Comparison of ENCODE assay signal across 12 cellular contexts in the genomic region with DNA sequence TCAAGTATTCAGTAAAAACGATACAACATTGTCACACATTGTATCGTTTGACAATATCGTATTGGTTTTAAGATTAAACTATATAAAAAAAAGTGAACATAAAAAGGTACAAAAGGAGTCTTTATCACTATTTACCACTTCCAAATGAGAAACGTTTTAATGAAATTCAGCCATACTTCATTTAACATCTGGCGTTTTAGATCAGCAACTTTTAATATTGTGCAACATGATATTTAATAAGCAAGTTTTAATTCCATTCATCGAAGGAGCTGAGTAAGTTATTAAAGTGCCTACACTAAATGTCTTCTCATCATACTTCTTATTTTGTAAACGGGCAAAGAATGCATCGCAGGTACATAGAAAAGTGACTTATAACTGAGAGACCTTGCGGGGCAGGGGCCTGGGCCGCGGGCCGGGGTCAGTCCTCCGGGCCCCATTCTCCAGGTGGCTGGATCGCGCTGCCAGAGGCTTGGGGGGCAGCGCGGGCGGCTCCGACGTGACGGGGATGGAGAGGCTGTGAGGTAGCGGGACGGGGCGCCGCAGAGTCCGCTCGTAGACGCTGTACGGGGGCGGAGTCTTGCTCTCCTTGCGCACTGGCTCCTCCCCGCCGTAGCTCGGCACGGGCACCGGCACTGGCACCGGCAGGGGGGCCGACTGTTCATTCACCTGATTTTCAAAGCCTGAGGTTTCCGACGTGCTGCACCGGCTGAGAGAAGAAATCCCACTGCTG.
A peak's percentile ranks its signal among the peaks of the same experiment; 100 is the strongest.
DNase-seq lines count a peak whose midpoint lies in the region; ATAC-seq and TF ChIP-seq lines count a peak whose summit lies in the region.
"Had no signal": no experiment of that assay in that cellular context is flagged by ENCODE, and none has a peak within 500 bp of the region (broad histone marks: within the 10 kb centered on the region; RNA-seq: fewer than 3 reads in every experiment).

No MANE protein-coding gene starts in this region.

- H3K9ac ChIP-seq in ES-I3 (ENCODE audit: low read depth, low read length) = peak overlapping the region; percentile 49; the same call in 1 of the 2 replicates
- H3K9ac ChIP-seq: BLaER1 had no signal

- no peak overlapping the region for H3K27ac ChIP-seq in brain microvascular endothelial cell
- H3K27ac ChIP-seq: BLaER1 had no signal

- no peak for ATAC-seq in HG02763 (IDR thresholded peaks at IDR 0.05; ENCODE audit: unreplicated experiment)

- H3K9me3 ChIP-seq in ES-I3 (ENCODE audit: control insufficient read depth, insufficient read depth, low read length) = no peaks in the 10 kb centered on the region
- H3K9me3 ChIP-seq: BLaER1 had no signal

- in situ Hi-C loops in brain microvascular endothelial cell (cut with HindIII; ENCODE audit: low pct_ligation_motif_present, low sequenced_read_pairs) = no loop called here

- peak; percentile 31 for DNase-seq in H7
- no peak for DNase-seq in brain microvascular endothelial cell
- DNase-seq in retina = peak; percentile 60
- no peak for DNase-seq in NCI-H1417 treated with DMSO at 0.1 percent for 48 hours (lab: John Stamatoyannopoulos, UW)
- DNase-seq in RKO (ENCODE audit: low spot score) = no peak
- DNase-seq: DMS 273 treated with DMSO at 0.1 percent for 48 hours, NCI-H146, NCI-H2081 treated with DMSO at 0.1 percent for 48 hours, NCI-H524 had no signal

- H3K4me3 ChIP-seq in H7 (ENCODE audit: insufficient read depth, low read depth, low read length) = no peak overlapping the region
- H3K4me3 ChIP-seq in brain microvascular endothelial cell (ENCODE audit: low read depth, low read length) = peak overlapping the region; percentile 10
- H3K4me3 ChIP-seq: BLaER1 had no signal

- H3K27me3 ChIP-seq in H7 (ENCODE audit: control insufficient read depth, insufficient read depth, low read length) (no peaks in the 10 kb centered on the region), brain microvascular endothelial cell (replicated peaks) (no peaks in the 10 kb centered on the region)
- H3K27me3 ChIP-seq: BLaER1 had no signal

- no peak for TF ChIP-seq CTCF in brain microvascular endothelial cell (IDR thresholded peaks at IDR 0.05; ENCODE audit: low read depth, low read length, missing control alignments)

- H3K36me3 ChIP-seq in ES-I3 (ENCODE audit: insufficient read depth, low read length) (no peaks in the 10 kb centered on the region), H7 (replicated peaks; ENCODE audit: control insufficient read depth, insufficient read depth, low read length) (no peaks in the 10 kb centered on the region), brain microvascular endothelial cell (replicated peaks) (no peaks in the 10 kb centered on the region)
- H3K36me3 ChIP-seq: BLaER1 had no signal

- no peaks in the 10 kb centered on the region for H3K4me1 ChIP-seq in ES-I3 (ENCODE audit: insufficient read depth, low read length)
- H3K4me1 ChIP-seq: BLaER1 had no signal

Comparison
In these comparisons a context has a peak if more than half of its experiments do, and no peak if none do; other contexts are left out.
1. DNase-seq: peak in H7 (single experiment) and retina (single experiment); none in brain microvascular endothelial cell (single experiment), NCI-H1417 treated with DMSO at 0.1 percent for 48 hours (single experiment) and RKO (single experiment).